In genomic region chr1:108646661-108647269, GRCh38 we compare ENCODE assay signal across 8 cellular contexts. TPM values are rescaled to one million over a fixed set of nuclear protein-coding genes. Genes with fewer than 3 reads are reported as not detected.
A peak's percentile ranks its signal among the peaks of the same experiment; 100 is the strongest.
DNase-seq lines count a peak whose midpoint lies in the region; ATAC-seq and TF ChIP-seq lines count a peak whose summit lies in the region.

No MANE protein-coding gene starts in this region.

- H3K27me3 Mint-ChIP-seq in CD14-positive monocyte (ENCODE audit: low read depth in 3 of 3): peaks cover 0 to 2% (median 1%) of the 10 kb centered on the region in 3 donors

- peak; percentile 68 for ATAC-seq in HG03159 (IDR thresholded peaks at IDR 0.05; ENCODE audit: unreplicated experiment)
- peak; percentile 86 for ATAC-seq in left colon
- ATAC-seq in GM21360 (IDR thresholded peaks at IDR 0.05; ENCODE audit: unreplicated experiment): no peak
- no peak for ATAC-seq in HG03520 (IDR thresholded peaks at IDR 0.05; ENCODE audit: unreplicated experiment)

- H3K27ac Mint-ChIP-seq in CD14-positive monocyte: peak overlapping the region; percentile 95 to 98 (median 98)

- H3K4me1 Mint-ChIP-seq in CD14-positive monocyte: peaks cover 53% of the 10 kb centered on the region

- intact Hi-C loops in CD14-positive monocyte (cut with micrococcal nuclease) (loop anchor here in 1 of 2 donors (5.0 to 10.0 kb wide), 2 partner anchors 82 to 101 kb away; partner anchors contain the start of genes EEIG2 and STXBP3), left colon (cut with DNase I, micrococcal nuclease) (no loop called here)

- H3K36me3 Mint-ChIP-seq in CD14-positive monocyte: peaks cover 25 to 26% of the 10 kb centered on the region in 2 donors

- H3K9me3 Mint-ChIP-seq in CD14-positive monocyte: peaks cover 2 to 11% (median 5%) of the 10 kb centered on the region in 7 donors

- peak overlapping the region; percentile 71 to 84 for H3K4me3 Mint-ChIP-seq in CD14-positive monocyte

- TF ChIP-seq CTCF in CD14-positive monocyte (IDR thresholded peaks at IDR 0.05): no peak

- DNase-seq in CD14-positive monocyte (ENCODE audit: low spot score): peak; percentile 89
- peak; percentile 62 for DNase-seq in T-helper 9 cell
- peak; percentile 37 for DNase-seq in astrocyte of the hippocampus (ENCODE audit: low read depth, low spot score)
- DNase-seq in left colon: peak; percentile 92 to 95
- peak; percentile 64 for DNase-seq in stimulated activated CD4-positive, alpha-beta T cell treated with anti-CD3 and anti-CD28 coated beads, Interleukin-4, amount 100 ng/mL, for 24 hours

RNA-seq across cellular contexts. Expression of gene HENMT1, which starts 14.1 kb away (rescaled TPM):
- polyA plus RNA-seq in CD14-positive monocyte: 10 to 100 TPM; 13.4 to 14.5 TPM
- total RNA-seq in left colon: 1 to 10 TPM; 6.6 to 7.3 TPM

RNA-seq across cellular contexts. Expression of gene PRPF38B, which starts 45.3 kb away (rescaled TPM):
- 1 to 10 TPM; 4.9 to 8.3 TPM for polyA plus RNA-seq in CD14-positive monocyte
- 10 to 100 TPM; 25.5 to 31.0 TPM for total RNA-seq in left colon

Comparison
In these comparisons a context has a peak if more than half of its experiments do, and no peak if none do; other contexts are left out.
1. DNase-seq: peak in every context shown above with its lines; median percentile 94 in left colon; 89 in CD14-positive monocyte; 64 in stimulated activated CD4-positive, alpha-beta T cell treated with anti-CD3 and anti-CD28 coated beads, Interleukin-4, amount 100 ng/mL, for 24 hours; 62 in T-helper 9 cell; 37 in astrocyte of the hippocampus.
2. ATAC-seq: peak in HG03159 (single experiment) and left colon (single experiment); none in GM21360 (single experiment) and HG03520 (single experiment).